In genomic region chr4:143335979-143336827, GRCh38 we compare ENCODE assay signal across 8 cellular contexts. TPM values are rescaled to one million over a fixed set of nuclear protein-coding genes. Genes with fewer than 3 reads are reported as not detected.
A peak's percentile ranks its signal among the peaks of the same experiment; 100 is the strongest.
DNase-seq lines count a peak whose midpoint lies in the region; ATAC-seq and TF ChIP-seq lines count a peak whose summit lies in the region.

No MANE protein-coding gene starts in this region.

- H3K27ac Mint-ChIP-seq in T-cell, result no peak overlapping the region

- H3K27me3 ChIP-seq in HCT116 (ENCODE audit: insufficient read depth, low read length) (peaks cover 14% of the 10 kb centered on the region; the same call in 1 of the 2 replicates), Loucy (ENCODE audit: insufficient read depth, low read length, poor library complexity, severe bottlenecking) (no peaks in the 10 kb centered on the region), layer of hippocampus (ENCODE audit: control insufficient read depth, insufficient read depth, low read length) (no peaks in the 10 kb centered on the region)

- POLR2A ChIA-PET in HCT116 (lab: Charles Lee) (interaction anchor here (0.9 to 1.1 kb wide), 2 partner anchors 9 to 10 kb away, joined by 3 to 7 read pairs; no protein-coding TSS in a partner anchor), T-cell (lab: Charles Lee) (no interaction called here)

- H4K20me1 ChIP-seq in HCT116 (ENCODE audit: insufficient read depth) (no peaks in the 10 kb centered on the region), Loucy (ENCODE audit: insufficient read depth, low read length, poor library complexity, severe bottlenecking) (peaks cover 34% of the 10 kb centered on the region)

- no TSS peak for BruUV-seq in HCT116 (replicated peaks; lab: Mats Ljungman, UMichigan)

- H3K4me3 ChIP-seq in HCT116 (replicated peaks in 1 of 2; ENCODE audit: low read depth in 1 of 2, low read length in 2 of 2) (peak overlapping the region; percentile 53 to 76), Loucy (ENCODE audit: low read length, poor library complexity, severe bottlenecking) (peak overlapping the region; percentile 79)

- H3K27ac ChIP-seq in HCT116 (ENCODE audit: low read depth, low read length) (peak overlapping the region; percentile 49; the same call in 1 of the 2 replicates), layer of hippocampus (ENCODE audit: low read depth, low read length) (peak overlapping the region; percentile 98)

- TF ChIP-seq RAD21 in HCT116 (IDR thresholded peaks at IDR 0.05; ENCODE audit: low read depth), result no peak

- no peak for TF ChIP-seq POLR2A in HCT116 (IDR thresholded peaks at IDR 0.05; ENCODE audit: borderline replicate concordance, extremely low read depth, insufficient read depth, insufficient read length)

- H3K36me3 Mint-ChIP-seq in T-cell, result no peaks in the 10 kb centered on the region

- H3K9me3 Mint-ChIP-seq in T-cell, result no peaks in the 10 kb centered on the region

- CTCF ChIA-PET in HCT116 (lab: Charles Lee) (no interaction called here), T-cell (lab: Charles Lee) (interaction anchor here in 1 of 2 donors (0.6 kb wide), 1 partner anchor 9 kb away, joined by 3 read pairs; no protein-coding TSS in a partner anchor)

- H3K9me3 ChIP-seq in HCT116 (ENCODE audit: control insufficient read depth in 1 of 2, insufficient read depth in 1 of 2, low read depth in 1 of 2, low read length in 2 of 2), result no peaks in the 10 kb centered on the region
- H3K9me3 ChIP-seq in Loucy (ENCODE audit: insufficient read depth, low read depth, low read length), result no peaks in the 10 kb centered on the region

- no peaks in the 10 kb centered on the region for H3F3A ChIP-seq in Loucy (ENCODE audit: low read depth)

- H3K4me1 Mint-ChIP-seq in T-cell, result peaks cover 6 to 12% (median 10%) of the 10 kb centered on the region in 3 donors

- TF ChIP-seq CTCF in HCT116 (IDR thresholded peaks at IDR 0.05 in 2 of 3, conservative IDR thresholded peaks at IDR 0.05 in 1 of 3; ENCODE audit: borderline replicate concordance in 1 of 3, insufficient read depth in 1 of 3, low read depth in 2 of 3, low read length in 2 of 3) (no peak), Loucy (conservative IDR thresholded peaks at IDR 0.05; ENCODE audit: low read length) (no peak)

- peaks cover 3 to 17% of the 10 kb centered on the region in 2 experiments for H3K4me1 ChIP-seq in HCT116 (ENCODE audit: control insufficient read depth in 1 of 2, insufficient read depth in 2 of 2, low read length in 2 of 2)
- peaks cover 30% of the 10 kb centered on the region for H3K4me1 ChIP-seq in Loucy (ENCODE audit: insufficient read depth, low read length, poor library complexity, severe bottlenecking)

- H3K4me2 ChIP-seq in HCT116 (ENCODE audit: low read length) (peak overlapping the region; percentile 98), Loucy (ENCODE audit: low read depth, low read length, poor library complexity, severe bottlenecking) (peak overlapping the region; percentile 74)

- intact Hi-C loops in HCT116 (cut with micrococcal nuclease), result loop anchor here (10.0 kb wide), 1 partner anchor 151 kb away; the partner anchor contains the start of gene USP38

- H3K36me3 ChIP-seq in HCT116 (ENCODE audit: control insufficient read depth in 1 of 2, insufficient read depth in 2 of 2, low read length in 2 of 2) (no peaks in the 10 kb centered on the region), Loucy (ENCODE audit: insufficient read depth, low read length) (no peaks in the 10 kb centered on the region)

- peak overlapping the region; percentile 64 to 84 (median 76) for H3K4me3 Mint-ChIP-seq in T-cell

- H3K9ac ChIP-seq in HCT116 (ENCODE audit: low read length), result peak overlapping the region; percentile 55
- H3K9ac ChIP-seq in Loucy (ENCODE audit: low read depth, low read length, poor library complexity, severe bottlenecking), result peak overlapping the region; percentile 81

- ATAC-seq in HCT116 (peak; percentile 80), T-cell (replicated peaks in 1 of 4) (peak; percentile 17 to 58 (median 42))

- H3K27me3 Mint-ChIP-seq in T-cell, result peaks cover 37 to 45% of the 10 kb centered on the region in 2 donors

- H2AFZ ChIP-seq in HCT116 (ENCODE audit: low read depth, low read length, poor library complexity, severe bottlenecking), result peak overlapping the region; percentile 52
- peak overlapping the region; percentile 92 for H2AFZ ChIP-seq in Loucy (ENCODE audit: low read length)

- no peaks in the 10 kb centered on the region for H3K9me2 ChIP-seq in HCT116 (ENCODE audit: insufficient read depth)
- H3K9me2 ChIP-seq in Loucy (replicated peaks; ENCODE audit: low read depth, low read length), result no peaks in the 10 kb centered on the region

- DNase-seq in activated T-cell treated with anti-CD3 and anti-CD28 coated beads for 48 hours (ENCODE audit: low read depth) (peak; percentile 17), activated T-cell treated with anti-CD3 and anti-CD28 coated beads for 4 hours (no peak), HCT116 (ENCODE audit: low read depth, low spot score) (no peak), T-cell (peak in 15 of 34 experiments; percentile 5 to 49 (median 12)), cortex of kidney (lab: John Stamatoyannopoulos, UW) (peak; percentile 23)
- DNase-seq in stimulated activated CD4-positive, alpha-beta T cell treated with anti-CD3 and anti-CD28 coated beads, Interleukin-15, amount 100 ng/mL, for 24 hours, result peak; percentile 48

- RAD21 ChIA-PET in HCT116 (lab: Charles Lee; ENCODE audit: low non-redundant PET in 1 of 2, low total read pairs in 2 of 2, uncharacterized antibody in 2 of 2, unreplicated experiment in 2 of 2), result no interaction called here

- H3K79me2 ChIP-seq in HCT116 (ENCODE audit: insufficient read depth, low read length) (no peaks in the 10 kb centered on the region), Loucy (ENCODE audit: insufficient read depth, low read length) (peaks cover 36% of the 10 kb centered on the region)

TF ChIP-seq in HCT116, 20 proteins besides CTCF, POLR2A, EP300 and RAD21:
- no peak for TF ChIP-seq ZNF274 (IDR thresholded peaks at IDR 0.05; ENCODE audit: low read depth, low read length)
- TF ChIP-seq SP1 (IDR thresholded peaks at IDR 0.05; ENCODE audit: low read depth), result no peak; the same call in 1 of the 2 replicates
- TF ChIP-seq FOSL1 (IDR thresholded peaks at IDR 0.05; ENCODE audit: low read depth), result no peak
- TF ChIP-seq EZH2 (IDR thresholded peaks at IDR 0.05), result no peak
- peak; percentile 36; the same call in 1 of the 2 replicates for TF ChIP-seq MAX (IDR thresholded peaks at IDR 0.05)
- no peak for TF ChIP-seq TCF7L2 (IDR thresholded peaks at IDR 0.05; ENCODE audit: borderline replicate concordance, extremely low read depth, insufficient read depth, insufficient read length)
- no peak for TF ChIP-seq ZBTB33 (IDR thresholded peaks at IDR 0.05; ENCODE audit: extremely low read depth, insufficient replicate concordance, low read length)
- no peak for TF ChIP-seq EZH2phosphoT487 (IDR thresholded peaks at IDR 0.05; ENCODE audit: borderline replicate concordance)
- TF ChIP-seq ELF1 (IDR thresholded peaks at IDR 0.05; ENCODE audit: borderline replicate concordance, low read depth), result no peak
- no peak for TF ChIP-seq SRF (IDR thresholded peaks at IDR 0.05; ENCODE audit: low read depth)
- TF ChIP-seq POLR2AphosphoS5 (IDR thresholded peaks at IDR 0.05; ENCODE audit: low read depth, low read length), result peak; percentile 49; the same call in 1 of the 2 replicates
- no peak for TF ChIP-seq CEBPB (IDR thresholded peaks at IDR 0.05; ENCODE audit: low read depth)
- no peak for TF ChIP-seq JUND (IDR thresholded peaks at IDR 0.05)
- TF ChIP-seq EGR1 (IDR thresholded peaks at IDR 0.05; ENCODE audit: low read depth), result peak; percentile 42; the same call in 1 of the 2 replicates
- TF ChIP-seq ATF3 (IDR thresholded peaks at IDR 0.05), result no peak
- TF ChIP-seq SIN3A (IDR thresholded peaks at IDR 0.05; ENCODE audit: low read depth), result no peak

RNA-seq across cellular contexts. Expression of gene GAB1, which starts 0.5 kb away (rescaled TPM):
- total RNA-seq in HCT116 (2021; ENCODE audit: unreplicated experiment) (3.8 TPM), T-cell (1 to 10 TPM in 2 of 5 donors, under 1 TPM in 3; 0.20 to 1.7 (median 0.96) TPM)
- 2.2 and 2.8 TPM in 2 replicates for polyA plus RNA-seq in HCT116 (2012)

Comparison
In these comparisons a context has a peak if more than half of its experiments do, and no peak if none do; other contexts are left out.
1. DNase-seq: peak in activated T-cell treated with anti-CD3 and anti-CD28 coated beads for 48 hours (single experiment), cortex of kidney (single experiment) and stimulated activated CD4-positive, alpha-beta T cell treated with anti-CD3 and anti-CD28 coated beads, Interleukin-15, amount 100 ng/mL, for 24 hours (single experiment); none in activated T-cell treated with anti-CD3 and anti-CD28 coated beads for 4 hours (single experiment) and HCT116 (single experiment).